In the genomic region with DNA sequence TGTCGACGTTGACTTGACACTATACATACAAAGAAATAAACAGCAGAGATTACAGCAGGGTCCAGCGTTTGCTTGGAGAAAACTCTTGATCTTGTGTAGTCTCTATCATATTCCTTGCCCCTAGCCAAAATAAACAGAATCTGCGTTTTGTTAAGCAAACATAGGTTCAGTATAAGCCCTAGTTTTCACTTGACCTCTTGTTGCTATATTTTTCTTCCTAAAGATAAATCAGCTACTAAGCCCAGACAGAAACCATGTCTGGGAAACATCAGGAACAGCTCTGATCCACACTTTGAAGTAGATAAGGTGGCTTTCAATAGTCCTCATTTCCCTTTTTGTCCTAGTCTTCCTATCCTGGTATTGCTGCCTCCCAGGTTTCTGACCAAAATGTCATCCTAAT, we compare ENCODE assay signal across 30 cellular contexts.
DNase-seq lines count a peak whose midpoint lies in the region; ATAC-seq, FAIRE-seq and TF ChIP-seq lines count a peak whose summit lies in the region.
"Had no signal": no experiment of that assay in that cellular context is flagged by ENCODE, and none has a peak within 500 bp of the region (broad histone marks: within the 10 kb centered on the region; RNA-seq: fewer than 3 reads in every experiment).

No MANE protein-coding gene starts in this region.

- TF ChIP-seq POLR2A in HepG2 (IDR thresholded peaks at IDR 0.05; ENCODE audit: insufficient read depth in 1 of 2, low read depth in 2 of 2, low read length in 2 of 2), result no peak

- H3K36me3 ChIP-seq in liver (ENCODE audit: control insufficient read depth in 4 of 4, insufficient read depth in 3 of 4, low read depth in 1 of 4, low read length in 3 of 4), result no peaks in the 10 kb centered on the region
- no peaks in the 10 kb centered on the region for H3K36me3 ChIP-seq in HepG2 (replicated peaks in 1 of 2; ENCODE audit: control insufficient read depth in 1 of 2, insufficient read depth in 2 of 2, low read length in 2 of 2)
- H3K36me3 ChIP-seq: breast epithelium, esophagus squamous epithelium, gastroesophageal sphincter, HAP-1, lower lobe of right lung, pancreas, Peyer's patch, upper lobe of right lung had no signal

- no peak overlapping the region for H3K27ac ChIP-seq in liver (ENCODE audit: low read depth in 1 of 2, low read length in 2 of 2)
- no peak overlapping the region for H3K27ac ChIP-seq in HepG2 (ENCODE audit: extremely low read length, insufficient read depth, low read length)
- H3K27ac ChIP-seq: breast epithelium, esophagus squamous epithelium, gastroesophageal sphincter, lower lobe of right lung, pancreas, Peyer's patch, upper lobe of right lung had no signal

- no peak for TF ChIP-seq CTCF in liver (IDR thresholded peaks at IDR 0.05; ENCODE audit: low read depth, low read length, missing input control)
- no peak for TF ChIP-seq CTCF in HepG2 (CRISPR knock-in tag; IDR thresholded peaks at IDR 0.05)

- H3K4me2 ChIP-seq in HepG2 (ENCODE audit: low read depth, low read length), result no peak overlapping the region

- H3K4me3 ChIP-seq in liver (ENCODE audit: low read depth in 1 of 3, low read length in 3 of 3) (no peak overlapping the region), HepG2 (replicated peaks in 1 of 3; ENCODE audit: insufficient read depth in 1 of 3, low read depth in 2 of 3, low read length in 3 of 3) (no peak overlapping the region)
- H3K4me3 ChIP-seq: breast epithelium, esophagus squamous epithelium, gastroesophageal sphincter, HAP-1, lower lobe of right lung, pancreas, Peyer's patch, upper lobe of right lung had no signal

- no peak for TF ChIP-seq EP300 in HepG2 (IDR thresholded peaks at IDR 0.05; ENCODE audit: low read depth in 2 of 2, low read length in 2 of 2)
- TF ChIP-seq EP300 in HepG2 (CRISPR knock-in tag; IDR thresholded peaks at IDR 0.05; ENCODE audit: borderline replicate concordance), result no peak

- H3K79me2 ChIP-seq in HepG2 (ENCODE audit: insufficient read depth, low read length), result no peaks in the 10 kb centered on the region

- WGBS in liver, result 33% methylated on average over 4 of the region's 4 CpGs
- 6% methylated on average over 4 of the region's 4 CpGs for WGBS in HepG2 (ENCODE audit: low lambda C conversion rate)

- no peak for TF ChIP-seq RAD21 in liver (IDR thresholded peaks at IDR 0.05)
- no peak for TF ChIP-seq RAD21 in HepG2 (CRISPR knock-in tag; IDR thresholded peaks at IDR 0.05)

- BruUV-seq in HepG2 (replicated peaks; lab: Mats Ljungman, UMichigan), result no TSS peak

- in situ Hi-C loops in HepG2 (cut with HindIII; ENCODE audit: extremely low pct_ligation_motif_present, low pct_unique_long_range_greater_than_20kb), result no loop called here

- intact Hi-C loops in HepG2 (cut with micrococcal nuclease; ENCODE audit: unreplicated experiment), result no loop called here

- no peak for FAIRE-seq in HepG2 (lab: Jason Lieb, UNC)
- FAIRE-seq: islet of Langerhans, pancreas had no signal

- H3K27me3 ChIP-seq in liver (ENCODE audit: control insufficient read depth in 4 of 4, insufficient read depth in 4 of 4, low read length in 3 of 4), result no peaks in the 10 kb centered on the region
- H3K27me3 ChIP-seq in HepG2 (ENCODE audit: control insufficient read depth in 1 of 2, insufficient read depth in 2 of 2, low read length in 2 of 2), result no peaks in the 10 kb centered on the region
- H3K27me3 ChIP-seq: breast epithelium, esophagus squamous epithelium, gastroesophageal sphincter, pancreas, Peyer's patch, upper lobe of right lung had no signal

- CTCF ChIA-PET in HepG2 (lab: Yijun Ruan, JAX; ENCODE audit: low intra/inter-chr PET ratio, low total read pairs), result no interaction called here

- POLR2A ChIA-PET in HepG2 (lab: Yijun Ruan, JAX), result no interaction called here

- no peaks in the 10 kb centered on the region for H3K4me1 ChIP-seq in liver (ENCODE audit: control insufficient read depth in 4 of 4, insufficient read depth in 4 of 4, low read length in 3 of 4)
- no peaks in the 10 kb centered on the region for H3K4me1 ChIP-seq in HepG2 (ENCODE audit: insufficient read depth, low read length)
- H3K4me1 ChIP-seq: breast epithelium, esophagus squamous epithelium, gastroesophageal sphincter, HAP-1, lower lobe of right lung, pancreas, Peyer's patch, upper lobe of right lung had no signal

- H3K9ac ChIP-seq in liver (ENCODE audit: low read depth in 1 of 2, low read length in 2 of 2) (no peak overlapping the region), HepG2 (ENCODE audit: insufficient read depth, low read depth, low read length) (no peak overlapping the region)

- H3K9me3 ChIP-seq in liver (ENCODE audit: control insufficient read depth in 4 of 4, low read length in 3 of 4), result peaks cover 0 to 3% (median 0%) of the 10 kb centered on the region in 4 donors
- H3K9me3 ChIP-seq in HepG2 (ENCODE audit: low read length), result no peaks in the 10 kb centered on the region
- H3K9me3 ChIP-seq: esophagus squamous epithelium, HAP-1, lower lobe of right lung, pancreas, Peyer's patch, upper lobe of right lung had no signal

- no peak overlapping the region for H2AFZ ChIP-seq in HepG2 (ENCODE audit: low read length)

- DNase-seq in HepG2 (ENCODE audit: low spot score), result no peak
- peak; percentile 42 for DNase-seq in brain pericyte (ENCODE audit: low read depth, low spot score)
- DNase-seq in left kidney (ENCODE audit: low read depth, low spot score), result peak; percentile 57
- DNase-seq in NCI-H1105 treated with DMSO at 0.1 percent for 48 hours (lab: John Stamatoyannopoulos, UW), result no peak
- DNase-seq in cerebellar cortex (ENCODE audit: low spot score), result no peak
- DNase-seq in cerebellar nuclear complex (lab: John Stamatoyannopoulos, UW), result no peak
- DNase-seq: activated CD4-positive, CD25-positive, alpha-beta regulatory T cell; activated CD8-positive, alpha-beta memory T cell treated with anti-CD3 and anti-CD28 coated beads, Interleukin-2, amount 10 ng/mL, durations not matched to agents 7 days and 5 days; activated naive CD4-positive, alpha-beta T cell; activated T-cell treated with anti-CD3 and anti-CD28 coated beads, Interleukin-2, amount 50 U/mL, for 48 hours; DMS79; esophagus squamous epithelium; GDM1; KBM-7; lower lobe of right lung; NCI-H1436 treated with DMSO at 0.1 percent for 48 hours; NCI-H510A; pancreas; Peyer's patch; stimulated activated CD4-positive, alpha-beta T cell treated with anti-CD3 and anti-CD28 coated beads, Interleukin-12 subunit alpha, Interleukin-12 subunit beta, amount 100 ng/mL, for 4 hours; stimulated activated CD4-positive, alpha-beta T cell treated with anti-CD3 and anti-CD28 coated beads, Interleukin-4, amount 100 ng/mL, for 24 hours; T-cell; upper lobe of right lung had no signal

- no peak for ATAC-seq in HepG2
- ATAC-seq in GM18909 (IDR thresholded peaks at IDR 0.05; ENCODE audit: poor library complexity, unreplicated experiment), result no peak
- ATAC-seq: activated CD8-positive, alpha-beta memory T cell treated with anti-CD3 and anti-CD28 coated beads, Interleukin-2, amount 10 ng/mL, durations not matched to agents 7 days and 5 days; gastroesophageal sphincter; lower lobe of right lung; pancreas; stimulated activated effector memory CD8-positive, alpha-beta T cell treated with anti-CD3 and anti-CD28 coated beads, Interleukin-12 subunit alpha, Interleukin-12 subunit beta, amount 100 ng/mL, for 72 hours; T-cell; upper lobe of right lung had no signal

- H4K20me1 ChIP-seq in HepG2 (ENCODE audit: insufficient read depth, low read length), result no peaks in the 10 kb centered on the region

TF ChIP-seq in liver, 16 proteins besides CTCF, POLR2A, EP300 and RAD21:
- no peak for TF ChIP-seq JUND (IDR thresholded peaks at IDR 0.05)
- peak; percentile 58 for TF ChIP-seq NR2F2 (IDR thresholded peaks at IDR 0.05)
TF ChIP-seq in liver: peak in this region for 1.

TF ChIP-seq in HepG2, 621 proteins besides CTCF, POLR2A, EP300 and RAD21:
- TF ChIP-seq, protein P1, sequence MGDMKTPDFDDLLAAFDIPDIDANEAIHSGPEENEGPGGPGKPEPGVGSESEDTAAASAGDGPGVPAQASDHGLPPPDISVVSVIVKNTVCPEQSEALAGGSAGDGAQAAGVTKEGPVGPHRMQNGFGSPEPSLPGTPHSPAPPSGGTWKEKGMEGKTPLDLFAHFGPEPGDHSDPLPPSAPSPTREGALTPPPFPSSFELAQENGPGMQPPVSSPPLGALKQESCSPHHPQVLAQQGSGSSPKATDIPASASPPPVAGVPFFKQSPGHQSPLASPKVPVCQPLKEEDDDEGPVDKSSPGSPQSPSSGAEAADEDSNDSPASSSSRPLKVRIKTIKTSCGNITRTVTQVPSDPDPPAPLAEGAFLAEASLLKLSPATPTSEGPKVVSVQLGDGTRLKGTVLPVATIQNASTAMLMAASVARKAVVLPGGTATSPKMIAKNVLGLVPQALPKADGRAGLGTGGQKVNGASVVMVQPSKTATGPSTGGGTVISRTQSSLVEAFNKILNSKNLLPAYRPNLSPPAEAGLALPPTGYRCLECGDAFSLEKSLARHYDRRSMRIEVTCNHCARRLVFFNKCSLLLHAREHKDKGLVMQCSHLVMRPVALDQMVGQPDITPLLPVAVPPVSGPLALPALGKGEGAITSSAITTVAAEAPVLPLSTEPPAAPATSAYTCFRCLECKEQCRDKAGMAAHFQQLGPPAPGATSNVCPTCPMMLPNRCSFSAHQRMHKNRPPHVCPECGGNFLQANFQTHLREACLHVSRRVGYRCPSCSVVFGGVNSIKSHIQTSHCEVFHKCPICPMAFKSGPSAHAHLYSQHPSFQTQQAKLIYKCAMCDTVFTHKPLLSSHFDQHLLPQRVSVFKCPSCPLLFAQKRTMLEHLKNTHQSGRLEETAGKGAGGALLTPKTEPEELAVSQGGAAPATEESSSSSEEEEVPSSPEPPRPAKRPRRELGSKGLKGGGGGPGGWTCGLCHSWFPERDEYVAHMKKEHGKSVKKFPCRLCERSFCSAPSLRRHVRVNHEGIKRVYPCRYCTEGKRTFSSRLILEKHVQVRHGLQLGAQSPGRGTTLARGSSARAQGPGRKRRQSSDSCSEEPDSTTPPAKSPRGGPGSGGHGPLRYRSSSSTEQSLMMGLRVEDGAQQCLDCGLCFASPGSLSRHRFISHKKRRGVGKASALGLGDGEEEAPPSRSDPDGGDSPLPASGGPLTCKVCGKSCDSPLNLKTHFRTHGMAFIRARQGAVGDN (CRISPR knock-in tag; IDR thresholded peaks at IDR 0.05), result no peak
- TF ChIP-seq, protein P2, sequence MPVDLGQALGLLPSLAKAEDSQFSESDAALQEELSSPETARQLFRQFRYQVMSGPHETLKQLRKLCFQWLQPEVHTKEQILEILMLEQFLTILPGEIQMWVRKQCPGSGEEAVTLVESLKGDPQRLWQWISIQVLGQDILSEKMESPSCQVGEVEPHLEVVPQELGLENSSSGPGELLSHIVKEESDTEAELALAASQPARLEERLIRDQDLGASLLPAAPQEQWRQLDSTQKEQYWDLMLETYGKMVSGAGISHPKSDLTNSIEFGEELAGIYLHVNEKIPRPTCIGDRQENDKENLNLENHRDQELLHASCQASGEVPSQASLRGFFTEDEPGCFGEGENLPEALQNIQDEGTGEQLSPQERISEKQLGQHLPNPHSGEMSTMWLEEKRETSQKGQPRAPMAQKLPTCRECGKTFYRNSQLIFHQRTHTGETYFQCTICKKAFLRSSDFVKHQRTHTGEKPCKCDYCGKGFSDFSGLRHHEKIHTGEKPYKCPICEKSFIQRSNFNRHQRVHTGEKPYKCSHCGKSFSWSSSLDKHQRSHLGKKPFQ (CRISPR knock-in tag; IDR thresholded peaks at IDR 0.05; ENCODE audit: insufficient replicate concordance), result no peak
- TF ChIP-seq ZNF749 (CRISPR knock-in tag; IDR thresholded peaks at IDR 0.05; ENCODE audit: borderline replicate concordance), result no peak

Comparison
In these comparisons a context has a peak if more than half of its experiments do, and no peak if none do; other contexts are left out.
1. DNase-seq: peak in brain pericyte (single experiment) and left kidney (single experiment); none in HepG2 (single experiment), NCI-H1105 treated with DMSO at 0.1 percent for 48 hours (single experiment), cerebellar cortex (single experiment) and cerebellar nuclear complex (0 of 2).